9 cellular contexts compared by ENCODE assay signal in the genomic region with DNA sequence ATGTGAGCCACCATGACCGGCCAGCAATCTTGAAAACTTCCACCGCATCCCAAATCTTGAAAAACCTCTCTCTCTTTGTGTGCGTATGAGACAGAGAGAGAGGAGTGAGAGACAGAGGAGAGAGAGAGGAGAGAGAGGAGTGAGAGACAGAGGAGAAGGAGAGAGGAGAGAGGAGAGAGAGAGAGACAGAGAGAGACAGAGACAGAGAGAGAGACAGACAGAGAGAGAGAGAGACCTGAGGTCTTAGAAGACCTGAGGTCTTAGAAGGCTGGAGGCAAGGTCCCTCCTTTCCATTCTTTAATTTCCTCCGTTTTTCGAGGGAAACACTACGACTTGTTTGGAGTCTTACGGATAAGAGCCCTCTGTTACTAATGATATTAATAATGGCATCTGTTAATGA. TPM values are rescaled to one million over a fixed set of nuclear protein-coding genes. Genes with fewer than 3 reads are reported as not detected.
DNase-seq lines count a peak whose midpoint lies in the region; ATAC-seq and TF ChIP-seq lines count a peak whose summit lies in the region.
"Had no signal": no experiment of that assay in that cellular context is flagged by ENCODE, and none has a peak within 500 bp of the region (broad histone marks: within the 10 kb centered on the region; RNA-seq: fewer than 3 reads in every experiment).

No MANE protein-coding gene starts in this region.

- TF ChIP-seq CTCF in Calu3 (IDR thresholded peaks at IDR 0.05; ENCODE audit: unreplicated experiment) (no peak), RWPE2 (IDR thresholded peaks at IDR 0.05; ENCODE audit: poor library complexity, severe bottlenecking) (no peak), fibroblast of the aortic adventitia (IDR thresholded peaks at IDR 0.05; ENCODE audit: insufficient read depth, low read length) (no peak), gastrocnemius medialis (IDR thresholded peaks at IDR 0.05 in 4 of 5, conservative IDR thresholded peaks at IDR 0.05 in 1 of 5) (no peak)

- no TSS peak for BruUV-seq in Calu3 (replicated peaks; lab: Mats Ljungman, UMichigan)

- intact Hi-C loops in Calu3 (cut with micrococcal nuclease; ENCODE audit: unreplicated experiment), result loop anchor here (5.0 kb wide), 1 partner anchor 582 kb away; no protein-coding TSS in a partner anchor
- intact Hi-C loops in gastrocnemius medialis (cut with DNase I; ENCODE audit: low total_unique reads), result no loop called here

- H3K27ac Mint-ChIP-seq in Calu3 (ENCODE audit: unreplicated experiment), result peak overlapping the region; percentile 20

- H3K27me3 Mint-ChIP-seq in Calu3 (ENCODE audit: unreplicated experiment), result peaks cover 7% of the 10 kb centered on the region

- peak overlapping the region; percentile 11 for H3K4me3 Mint-ChIP-seq in Calu3 (ENCODE audit: low read depth, unreplicated experiment)

- no peak for TF ChIP-seq POLR2A in gastrocnemius medialis (IDR thresholded peaks at IDR 0.05)

- peaks cover 2% of the 10 kb centered on the region for H3K9me3 Mint-ChIP-seq in Calu3 (ENCODE audit: low read depth, unreplicated experiment)

- in situ Hi-C loops in gastrocnemius medialis (cut with MboI; ENCODE audit: low sequenced_read_pairs in 4 of 4), result loop anchor here in 3 of 4 donors (25.0 kb wide), 2 partner anchors 157 to 582 kb away; partner anchors contain the start of gene MKRN2 (in 1 of the 3)

- H3K4me3 ChIP-seq in RWPE2 (ENCODE audit: severe bottlenecking) (no peak overlapping the region), fibroblast of the aortic adventitia (ENCODE audit: low read depth, low read length) (peak overlapping the region; percentile 60), gastrocnemius medialis (peak overlapping the region; percentile 21 to 52 (median 46))
- H3K4me3 ChIP-seq: cardiac muscle cell had no signal

- H3K27ac ChIP-seq in RWPE2 (ENCODE audit: poor library complexity, severe bottlenecking) (no peak overlapping the region), gastrocnemius medialis (peak overlapping the region in 1 of 4 donors; percentile 35)
- H3K27ac ChIP-seq: cardiac muscle cell had no signal

- H3K4me1 ChIP-seq in RWPE2 (ENCODE audit: insufficient read depth, poor library complexity, severe bottlenecking), result no peaks in the 10 kb centered on the region
- peaks cover 3 to 4% of the 10 kb centered on the region in 2 donors for H3K4me1 ChIP-seq in gastrocnemius medialis

- CTCF ChIA-PET in Calu3 (lab: Charles Lee), result interaction anchor here (0.6 to 1.4 kb wide), 5 partner anchors 11 to 626 kb away, joined by 3 to 5 read pairs (median 3); no protein-coding TSS in a partner anchor

- H3K4me1 Mint-ChIP-seq in Calu3 (ENCODE audit: low read depth, unreplicated experiment), result peaks cover 16% of the 10 kb centered on the region

- DNase-seq in Calu3, result no peak
- no peak for DNase-seq in RWPE2 (ENCODE audit: low spot score)
- no peak for DNase-seq in fibroblast of the aortic adventitia (ENCODE audit: low read depth)
- DNase-seq in gastrocnemius medialis, result no peak
- no peak for DNase-seq in epidermal melanocyte (ENCODE audit: insufficient read length, low spot score)
- no peak for DNase-seq in NCI-H510A (lab: John Stamatoyannopoulos, UW)

- no peaks in the 10 kb centered on the region for H3K36me3 Mint-ChIP-seq in Calu3 (ENCODE audit: insufficient read depth, unreplicated experiment)

- no peaks in the 10 kb centered on the region for H3K36me3 ChIP-seq in RWPE2 (ENCODE audit: low read depth)
- no peaks in the 10 kb centered on the region for H3K36me3 ChIP-seq in gastrocnemius medialis
- H3K36me3 ChIP-seq: cardiac muscle cell had no signal

- ATAC-seq in RWPE2 (ENCODE audit: low read depth) (peak; percentile 24; the same call in 1 of the 3 replicates), gastrocnemius medialis (peak in 1 of 2 donors; percentile 21), HG02970 (IDR thresholded peaks at IDR 0.05; ENCODE audit: low FRiP score, unreplicated experiment) (no peak), GM18498 (IDR thresholded peaks at IDR 0.05; ENCODE audit: unreplicated experiment) (no peak)

- no peaks in the 10 kb centered on the region for H3K27me3 ChIP-seq in RWPE2 (ENCODE audit: insufficient read depth, poor library complexity, severe bottlenecking)
- H3K27me3 ChIP-seq in gastrocnemius medialis, result no peaks in the 10 kb centered on the region
- H3K27me3 ChIP-seq: cardiac muscle cell had no signal

- H3K9me3 ChIP-seq in RWPE2 (ENCODE audit: severe bottlenecking) (no peaks in the 10 kb centered on the region), gastrocnemius medialis (no peaks in the 10 kb centered on the region)

RNA-seq across cellular contexts. Expression of gene TMEM40, which starts 39.5 kb away (rescaled TPM):
- total RNA-seq in Calu3 (2022) (0.42 and 0.98 TPM in 2 replicates), fibroblast of the aortic adventitia (ENCODE audit: low replicate concordance) (not detected in 2 replicates), gastrocnemius medialis (1 to 10 TPM in 1 of 4 donors, under 1 TPM in 1, not detected in 2; 0.62 to 1.2 TPM)

RNA-seq across cellular contexts. Expression of gene RAF1, which starts 55.6 kb away (rescaled TPM):
- total RNA-seq in Calu3 (2022), result 63.4 and 69.3 TPM in 2 replicates
- 37.5 and 78.0 TPM in 2 replicates for total RNA-seq in fibroblast of the aortic adventitia (ENCODE audit: low replicate concordance)
- total RNA-seq in gastrocnemius medialis, result 100 to 1,000 TPM; 212 to 346 (median 246) TPM
